Comparison of ENCODE assay signal across 1 cellular context in the genomic region with DNA sequence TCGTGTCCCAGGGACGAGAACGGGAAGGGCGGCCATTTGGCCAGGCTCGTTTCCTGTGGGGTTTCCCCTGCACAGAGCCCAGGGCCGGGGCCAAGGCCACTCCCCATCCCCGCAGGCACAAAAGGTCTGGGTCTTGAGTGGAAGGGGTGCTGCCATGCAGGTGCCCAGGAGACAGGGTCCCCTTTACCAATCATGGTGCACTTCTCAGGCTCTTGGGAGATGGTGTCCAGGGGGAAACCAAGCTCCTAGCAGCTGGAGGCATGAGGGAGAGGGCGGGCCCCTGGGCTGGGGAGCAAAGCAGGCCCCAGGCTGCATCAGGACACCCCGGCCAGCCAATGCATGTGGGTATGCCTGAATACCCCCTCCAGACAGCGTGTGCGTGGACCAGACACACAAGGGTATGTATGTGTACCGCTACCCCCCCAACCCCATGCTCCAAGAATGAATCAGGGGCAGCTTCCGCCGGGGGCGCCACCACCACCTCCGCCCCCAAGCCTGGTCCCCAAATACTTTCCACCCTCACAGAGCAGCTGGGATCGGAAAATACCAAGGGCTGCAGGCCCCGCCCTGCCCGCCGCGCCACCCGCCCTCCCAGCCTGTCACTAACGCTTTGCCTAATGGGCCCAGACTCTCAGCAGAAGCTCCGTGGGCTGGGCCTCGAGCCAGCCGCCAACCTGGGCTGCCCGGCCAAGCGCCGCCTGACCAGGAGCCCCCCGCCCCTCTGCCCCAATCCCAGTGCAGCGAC.
TF ChIP-seq lines count a peak whose summit lies in the region.

No MANE protein-coding gene starts in this region.

TF ChIP-seq in K562, 482 proteins besides CTCF, POLR2A, EP300 and RAD21 (continued from another document and continues in another):
- TF ChIP-seq, protein P1, sequence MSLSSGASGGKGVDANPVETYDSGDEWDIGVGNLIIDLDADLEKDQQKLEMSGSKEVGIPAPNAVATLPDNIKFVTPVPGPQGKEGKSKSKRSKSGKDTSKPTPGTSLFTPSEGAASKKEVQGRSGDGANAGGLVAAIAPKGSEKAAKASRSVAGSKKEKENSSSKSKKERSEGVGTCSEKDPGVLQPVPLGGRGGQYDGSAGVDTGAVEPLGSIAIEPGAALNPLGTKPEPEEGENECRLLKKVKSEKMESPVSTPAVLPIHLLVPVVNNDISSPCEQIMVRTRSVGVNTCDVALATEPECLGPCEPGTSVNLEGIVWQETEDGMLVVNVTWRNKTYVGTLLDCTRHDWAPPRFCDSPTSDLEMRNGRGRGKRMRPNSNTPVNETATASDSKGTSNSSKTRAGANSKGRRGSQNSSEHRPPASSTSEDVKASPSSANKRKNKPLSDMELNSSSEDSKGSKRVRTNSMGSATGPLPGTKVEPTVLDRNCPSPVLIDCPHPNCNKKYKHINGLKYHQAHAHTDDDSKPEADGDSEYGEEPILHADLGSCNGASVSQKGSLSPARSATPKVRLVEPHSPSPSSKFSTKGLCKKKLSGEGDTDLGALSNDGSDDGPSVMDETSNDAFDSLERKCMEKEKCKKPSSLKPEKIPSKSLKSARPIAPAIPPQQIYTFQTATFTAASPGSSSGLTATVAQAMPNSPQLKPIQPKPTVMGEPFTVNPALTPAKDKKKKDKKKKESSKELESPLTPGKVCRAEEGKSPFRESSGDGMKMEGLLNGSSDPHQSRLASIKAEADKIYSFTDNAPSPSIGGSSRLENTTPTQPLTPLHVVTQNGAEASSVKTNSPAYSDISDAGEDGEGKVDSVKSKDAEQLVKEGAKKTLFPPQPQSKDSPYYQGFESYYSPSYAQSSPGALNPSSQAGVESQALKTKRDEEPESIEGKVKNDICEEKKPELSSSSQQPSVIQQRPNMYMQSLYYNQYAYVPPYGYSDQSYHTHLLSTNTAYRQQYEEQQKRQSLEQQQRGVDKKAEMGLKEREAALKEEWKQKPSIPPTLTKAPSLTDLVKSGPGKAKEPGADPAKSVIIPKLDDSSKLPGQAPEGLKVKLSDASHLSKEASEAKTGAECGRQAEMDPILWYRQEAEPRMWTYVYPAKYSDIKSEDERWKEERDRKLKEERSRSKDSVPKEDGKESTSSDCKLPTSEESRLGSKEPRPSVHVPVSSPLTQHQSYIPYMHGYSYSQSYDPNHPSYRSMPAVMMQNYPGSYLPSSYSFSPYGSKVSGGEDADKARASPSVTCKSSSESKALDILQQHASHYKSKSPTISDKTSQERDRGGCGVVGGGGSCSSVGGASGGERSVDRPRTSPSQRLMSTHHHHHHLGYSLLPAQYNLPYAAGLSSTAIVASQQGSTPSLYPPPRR (CRISPR knock-in tag; IDR thresholded peaks at IDR 0.05; ENCODE audit: borderline replicate concordance): no peak
- TF ChIP-seq ZNF239 (CRISPR knock-in tag; IDR thresholded peaks at IDR 0.05) (0 out of 2 replicates have a peak, but pooled peaks have one; percentile 17), ZNF830 (CRISPR knock-in tag; IDR thresholded peaks at IDR 0.05) (peak; percentile 79; the same call in 1 of the 2 replicates), CC2D1A (IDR thresholded peaks at IDR 0.05) (no peak; the same call in 1 of the 2 replicates), ZZZ3 (IDR thresholded peaks at IDR 0.05) (no peak), NCOA1 (IDR thresholded peaks at IDR 0.05; ENCODE audit: low read depth) (no peak), KLF1 (tag; IDR thresholded peaks at IDR 0.05) (peak; percentile 14; the same call in 1 of the 2 replicates), ZFPM2 (CRISPR knock-in tag; IDR thresholded peaks at IDR 0.05) (no peak), TAF1 (IDR thresholded peaks at IDR 0.05; ENCODE audit: control insufficient read depth, extremely low read depth, insufficient read depth, low read length, severe bottlenecking) (peak; percentile 35), TFAM (CRISPR knock-in tag; conservative IDR thresholded peaks at IDR 0.05) (no peak), PCBP2 (IDR thresholded peaks at IDR 0.05; ENCODE audit: low read depth, low read length, poor library complexity, severe bottlenecking) (no peak), HNRNPLL (IDR thresholded peaks at IDR 0.05; ENCODE audit: low read depth, low read length, poor library complexity, severe bottlenecking) (no peak), ZC3H11A (IDR thresholded peaks at IDR 0.05; ENCODE audit: low read depth, low read length) (no peak), MIER1 (IDR thresholded peaks at IDR 0.05; ENCODE audit: low read depth) (no peak), NFIC (IDR thresholded peaks at IDR 0.05) (peak; percentile 62), SMARCA5 (IDR thresholded peaks at IDR 0.05) (no peak; the same call in 1 of the 2 replicates), HNRNPK (IDR thresholded peaks at IDR 0.05; ENCODE audit: low read depth, low read length, poor library complexity, severe bottlenecking) (no peak), ZBTB17 (CRISPR knock-in tag; IDR thresholded peaks at IDR 0.05) (peak; percentile 60; the same call in 1 of the 2 replicates), ZNF347 (CRISPR knock-in tag; IDR thresholded peaks at IDR 0.05; ENCODE audit: low read depth) (no peak), TCF3 (CRISPR knock-in tag; IDR thresholded peaks at IDR 0.05) (no peak)
- TF ChIP-seq, protein P2, sequence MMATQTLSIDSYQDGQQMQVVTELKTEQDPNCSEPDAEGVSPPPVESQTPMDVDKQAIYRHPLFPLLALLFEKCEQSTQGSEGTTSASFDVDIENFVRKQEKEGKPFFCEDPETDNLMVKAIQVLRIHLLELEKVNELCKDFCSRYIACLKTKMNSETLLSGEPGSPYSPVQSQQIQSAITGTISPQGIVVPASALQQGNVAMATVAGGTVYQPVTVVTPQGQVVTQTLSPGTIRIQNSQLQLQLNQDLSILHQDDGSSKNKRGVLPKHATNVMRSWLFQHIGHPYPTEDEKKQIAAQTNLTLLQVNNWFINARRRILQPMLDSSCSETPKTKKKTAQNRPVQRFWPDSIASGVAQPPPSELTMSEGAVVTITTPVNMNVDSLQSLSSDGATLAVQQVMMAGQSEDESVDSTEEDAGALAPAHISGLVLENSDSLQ (IDR thresholded peaks at IDR 0.05): peak; percentile 60
- TF ChIP-seq, protein P3, sequence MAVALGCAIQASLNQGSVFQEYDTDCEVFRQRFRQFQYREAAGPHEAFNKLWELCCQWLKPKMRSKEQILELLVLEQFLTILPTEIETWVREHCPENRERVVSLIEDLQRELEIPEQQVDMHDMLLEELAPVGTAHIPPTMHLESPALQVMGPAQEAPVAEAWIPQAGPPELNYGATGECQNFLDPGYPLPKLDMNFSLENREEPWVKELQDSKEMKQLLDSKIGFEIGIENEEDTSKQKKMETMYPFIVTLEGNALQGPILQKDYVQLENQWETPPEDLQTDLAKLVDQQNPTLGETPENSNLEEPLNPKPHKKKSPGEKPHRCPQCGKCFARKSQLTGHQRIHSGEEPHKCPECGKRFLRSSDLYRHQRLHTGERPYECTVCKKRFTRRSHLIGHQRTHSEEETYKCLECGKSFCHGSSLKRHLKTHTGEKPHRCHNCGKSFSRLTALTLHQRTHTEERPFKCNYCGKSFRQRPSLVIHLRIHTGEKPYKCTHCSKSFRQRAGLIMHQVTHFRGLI (CRISPR knock-in tag; IDR thresholded peaks at IDR 0.05): no peak
- TF ChIP-seq, protein P4, sequence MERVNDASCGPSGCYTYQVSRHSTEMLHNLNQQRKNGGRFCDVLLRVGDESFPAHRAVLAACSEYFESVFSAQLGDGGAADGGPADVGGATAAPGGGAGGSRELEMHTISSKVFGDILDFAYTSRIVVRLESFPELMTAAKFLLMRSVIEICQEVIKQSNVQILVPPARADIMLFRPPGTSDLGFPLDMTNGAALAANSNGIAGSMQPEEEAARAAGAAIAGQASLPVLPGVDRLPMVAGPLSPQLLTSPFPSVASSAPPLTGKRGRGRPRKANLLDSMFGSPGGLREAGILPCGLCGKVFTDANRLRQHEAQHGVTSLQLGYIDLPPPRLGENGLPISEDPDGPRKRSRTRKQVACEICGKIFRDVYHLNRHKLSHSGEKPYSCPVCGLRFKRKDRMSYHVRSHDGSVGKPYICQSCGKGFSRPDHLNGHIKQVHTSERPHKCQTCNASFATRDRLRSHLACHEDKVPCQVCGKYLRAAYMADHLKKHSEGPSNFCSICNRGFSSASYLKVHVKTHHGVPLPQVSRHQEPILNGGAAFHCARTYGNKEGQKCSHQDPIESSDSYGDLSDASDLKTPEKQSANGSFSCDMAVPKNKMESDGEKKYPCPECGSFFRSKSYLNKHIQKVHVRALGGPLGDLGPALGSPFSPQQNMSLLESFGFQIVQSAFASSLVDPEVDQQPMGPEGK (CRISPR knock-in tag; IDR thresholded peaks at IDR 0.05; ENCODE audit: borderline replicate concordance): no peak
- TF ChIP-seq, protein P5, sequence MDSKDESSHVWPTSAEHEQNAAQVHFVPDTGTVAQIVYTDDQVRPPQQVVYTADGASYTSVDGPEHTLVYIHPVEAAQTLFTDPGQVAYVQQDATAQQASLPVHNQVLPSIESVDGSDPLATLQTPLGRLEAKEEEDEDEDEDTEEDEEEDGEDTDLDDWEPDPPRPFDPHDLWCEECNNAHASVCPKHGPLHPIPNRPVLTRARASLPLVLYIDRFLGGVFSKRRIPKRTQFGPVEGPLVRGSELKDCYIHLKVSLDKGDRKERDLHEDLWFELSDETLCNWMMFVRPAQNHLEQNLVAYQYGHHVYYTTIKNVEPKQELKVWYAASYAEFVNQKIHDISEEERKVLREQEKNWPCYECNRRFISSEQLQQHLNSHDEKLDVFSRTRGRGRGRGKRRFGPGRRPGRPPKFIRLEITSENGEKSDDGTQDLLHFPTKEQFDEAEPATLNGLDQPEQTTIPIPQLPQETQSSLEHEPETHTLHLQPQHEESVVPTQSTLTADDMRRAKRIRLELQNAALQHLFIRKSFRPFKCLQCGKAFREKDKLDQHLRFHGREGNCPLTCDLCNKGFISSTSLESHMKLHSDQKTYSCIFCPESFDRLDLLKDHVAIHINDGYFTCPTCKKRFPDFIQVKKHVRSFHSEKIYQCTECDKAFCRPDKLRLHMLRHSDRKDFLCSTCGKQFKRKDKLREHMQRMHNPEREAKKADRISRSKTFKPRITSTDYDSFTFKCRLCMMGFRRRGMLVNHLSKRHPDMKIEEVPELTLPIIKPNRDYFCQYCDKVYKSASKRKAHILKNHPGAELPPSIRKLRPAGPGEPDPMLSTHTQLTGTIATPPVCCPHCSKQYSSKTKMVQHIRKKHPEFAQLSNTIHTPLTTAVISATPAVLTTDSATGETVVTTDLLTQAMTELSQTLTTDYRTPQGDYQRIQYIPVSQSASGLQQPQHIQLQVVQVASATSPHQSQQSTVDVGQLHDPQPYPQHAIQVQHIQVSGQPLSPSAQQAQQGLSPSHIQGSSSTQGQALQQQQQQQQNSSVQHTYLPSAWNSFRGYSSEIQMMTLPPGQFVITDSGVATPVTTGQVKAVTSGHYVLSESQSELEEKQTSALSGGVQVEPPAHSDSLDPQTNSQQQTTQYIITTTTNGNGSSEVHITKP (IDR thresholded peaks at IDR 0.05; ENCODE audit: partially characterized antibody): no peak
- TF ChIP-seq, protein P6, sequence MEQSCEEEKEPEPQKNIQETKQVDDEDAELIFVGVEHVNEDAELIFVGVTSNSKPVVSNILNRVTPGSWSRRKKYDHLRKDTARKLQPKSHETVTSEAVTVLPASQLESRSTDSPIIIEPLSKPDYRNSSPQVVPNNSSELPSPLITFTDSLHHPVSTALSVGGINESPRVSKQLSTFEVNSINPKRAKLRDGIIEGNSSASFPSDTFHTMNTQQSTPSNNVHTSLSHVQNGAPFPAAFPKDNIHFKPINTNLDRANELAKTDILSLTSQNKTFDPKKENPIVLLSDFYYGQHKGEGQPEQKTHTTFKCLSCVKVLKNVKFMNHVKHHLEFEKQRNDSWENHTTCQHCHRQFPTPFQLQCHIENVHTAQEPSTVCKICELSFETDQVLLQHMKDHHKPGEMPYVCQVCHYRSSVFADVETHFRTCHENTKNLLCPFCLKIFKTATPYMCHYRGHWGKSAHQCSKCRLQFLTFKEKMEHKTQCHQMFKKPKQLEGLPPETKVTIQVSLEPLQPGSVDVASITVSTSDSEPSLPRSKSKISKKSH (CRISPR knock-in tag; IDR thresholded peaks at IDR 0.05): no peak
- TF ChIP-seq, protein P7, sequence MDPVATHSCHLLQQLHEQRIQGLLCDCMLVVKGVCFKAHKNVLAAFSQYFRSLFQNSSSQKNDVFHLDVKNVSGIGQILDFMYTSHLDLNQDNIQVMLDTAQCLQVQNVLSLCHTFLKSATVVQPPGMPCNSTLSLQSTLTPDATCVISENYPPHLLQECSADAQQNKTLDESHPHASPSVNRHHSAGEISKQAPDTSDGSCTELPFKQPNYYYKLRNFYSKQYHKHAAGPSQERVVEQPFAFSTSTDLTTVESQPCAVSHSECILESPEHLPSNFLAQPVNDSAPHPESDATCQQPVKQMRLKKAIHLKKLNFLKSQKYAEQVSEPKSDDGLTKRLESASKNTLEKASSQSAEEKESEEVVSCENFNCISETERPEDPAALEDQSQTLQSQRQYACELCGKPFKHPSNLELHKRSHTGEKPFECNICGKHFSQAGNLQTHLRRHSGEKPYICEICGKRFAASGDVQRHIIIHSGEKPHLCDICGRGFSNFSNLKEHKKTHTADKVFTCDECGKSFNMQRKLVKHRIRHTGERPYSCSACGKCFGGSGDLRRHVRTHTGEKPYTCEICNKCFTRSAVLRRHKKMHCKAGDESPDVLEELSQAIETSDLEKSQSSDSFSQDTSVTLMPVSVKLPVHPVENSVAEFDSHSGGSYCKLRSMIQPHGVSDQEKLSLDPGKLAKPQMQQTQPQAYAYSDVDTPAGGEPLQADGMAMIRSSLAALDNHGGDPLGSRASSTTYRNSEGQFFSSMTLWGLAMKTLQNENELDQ (CRISPR knock-in tag; IDR thresholded peaks at IDR 0.05; ENCODE audit: borderline replicate concordance): no peak
- TF ChIP-seq, protein P8, sequence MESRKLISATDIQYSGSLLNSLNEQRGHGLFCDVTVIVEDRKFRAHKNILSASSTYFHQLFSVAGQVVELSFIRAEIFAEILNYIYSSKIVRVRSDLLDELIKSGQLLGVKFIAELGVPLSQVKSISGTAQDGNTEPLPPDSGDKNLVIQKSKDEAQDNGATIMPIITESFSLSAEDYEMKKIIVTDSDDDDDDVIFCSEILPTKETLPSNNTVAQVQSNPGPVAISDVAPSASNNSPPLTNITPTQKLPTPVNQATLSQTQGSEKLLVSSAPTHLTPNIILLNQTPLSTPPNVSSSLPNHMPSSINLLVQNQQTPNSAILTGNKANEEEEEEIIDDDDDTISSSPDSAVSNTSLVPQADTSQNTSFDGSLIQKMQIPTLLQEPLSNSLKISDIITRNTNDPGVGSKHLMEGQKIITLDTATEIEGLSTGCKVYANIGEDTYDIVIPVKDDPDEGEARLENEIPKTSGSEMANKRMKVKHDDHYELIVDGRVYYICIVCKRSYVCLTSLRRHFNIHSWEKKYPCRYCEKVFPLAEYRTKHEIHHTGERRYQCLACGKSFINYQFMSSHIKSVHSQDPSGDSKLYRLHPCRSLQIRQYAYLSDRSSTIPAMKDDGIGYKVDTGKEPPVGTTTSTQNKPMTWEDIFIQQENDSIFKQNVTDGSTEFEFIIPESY (CRISPR knock-in tag; IDR thresholded peaks at IDR 0.05): no peak; the same call in 1 of the 2 replicates
- TF ChIP-seq, protein P9, sequence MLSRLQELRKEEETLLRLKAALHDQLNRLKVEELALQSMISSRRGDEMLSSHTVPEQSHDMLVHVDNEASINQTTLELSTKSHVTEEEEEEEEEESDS (CRISPR knock-in tag; IDR thresholded peaks at IDR 0.05): no peak
